ENCODE assay signal across 8 cellular contexts in genomic region chr7:36312064-36312914, GRCh38.
DNase-seq lines count a peak whose midpoint lies in the region; ATAC-seq and TF ChIP-seq lines count a peak whose summit lies in the region.

No MANE protein-coding gene starts in this region.

- H3K27ac ChIP-seq in CD4-positive, CD25-positive, alpha-beta regulatory T cell (ENCODE audit: insufficient read depth, low read length, poor library complexity, severe bottlenecking): no peak overlapping the region
- no peak overlapping the region for H3K27ac ChIP-seq in GM23338 (ENCODE audit: low read depth)
- no peak overlapping the region for H3K27ac ChIP-seq in left lung

- H3K4me3 ChIP-seq in CD4-positive, CD25-positive, alpha-beta regulatory T cell (ENCODE audit: low read depth, low read length): no peak overlapping the region
- H3K4me3 ChIP-seq in GM23338 (no peak overlapping the region), left lung (no peak overlapping the region)

- H3K4me1 Mint-ChIP-seq in CD4-positive, CD25-positive, alpha-beta regulatory T cell: peaks cover 0 to 3% (median 0%) of the 10 kb centered on the region in 4 donors
- H3K4me1 Mint-ChIP-seq in GM23338: peaks cover 8% of the 10 kb centered on the region
- H3K4me1 Mint-ChIP-seq in activated CD4-positive, alpha-beta T cell treated with anti-CD3 and anti-CD28 coated beads, Interleukin-2, amount 10 ng/mL, durations not matched to agents 24 days and 14 days: peaks cover 7% of the 10 kb centered on the region

- H3K36me3 Mint-ChIP-seq in CD4-positive, CD25-positive, alpha-beta regulatory T cell: no peaks in the 10 kb centered on the region
- no peaks in the 10 kb centered on the region for H3K36me3 Mint-ChIP-seq in GM23338 (ENCODE audit: low read depth)
- H3K36me3 Mint-ChIP-seq in activated CD4-positive, alpha-beta T cell treated with anti-CD3 and anti-CD28 coated beads, Interleukin-2, amount 10 ng/mL, durations not matched to agents 24 days and 14 days (ENCODE audit: low read depth): no peaks in the 10 kb centered on the region

- TF ChIP-seq POLR2A in GM18505 (IDR thresholded peaks at IDR 0.05; ENCODE audit: borderline replicate concordance, extremely low read depth, insufficient read depth, insufficient read length): no peak

- intact Hi-C loops in activated CD4-positive, alpha-beta T cell treated with anti-CD3 and anti-CD28 coated beads, Interleukin-2, amount 10 ng/mL, durations not matched to agents 24 days and 14 days (cut with micrococcal nuclease): no loop called here
- intact Hi-C loops in left lung (cut with DNase I): no loop called here

- H3K9me2 ChIP-seq in GM23338 (ENCODE audit: insufficient read depth): no peaks in the 10 kb centered on the region

- TF ChIP-seq CTCF in GM23338 (conservative IDR thresholded peaks at IDR 0.05; ENCODE audit: low read depth in 2 of 2) (peak; percentile 65 to 67), left lung (IDR thresholded peaks at IDR 0.05) (no peak)

- no peaks in the 10 kb centered on the region for H3K9me3 ChIP-seq in CD4-positive, CD25-positive, alpha-beta regulatory T cell (ENCODE audit: control insufficient read depth in 2 of 2, low read length in 2 of 2)
- no peaks in the 10 kb centered on the region for H3K9me3 ChIP-seq in left lung

- no peak overlapping the region for H2AFZ ChIP-seq in GM23338

- H3K4me1 ChIP-seq in CD4-positive, CD25-positive, alpha-beta regulatory T cell (ENCODE audit: control insufficient read depth, insufficient read depth, low read length, poor library complexity, severe bottlenecking): no peaks in the 10 kb centered on the region
- H3K4me1 ChIP-seq in GM23338 (ENCODE audit: insufficient read depth) (no peaks in the 10 kb centered on the region), left lung (peaks cover 4 to 5% of the 10 kb centered on the region in 2 donors)

- ATAC-seq in CD4-positive, CD25-positive, alpha-beta regulatory T cell (ENCODE audit: low read depth in 2 of 2): peak; percentile 69
- ATAC-seq in GM23338 (peak; percentile 78), left lung (peak; percentile 91), GM18505 (IDR thresholded peaks at IDR 0.05; ENCODE audit: unreplicated experiment) (no peak), GM19328 (IDR thresholded peaks at IDR 0.05; ENCODE audit: unreplicated experiment) (no peak)

- no peaks in the 10 kb centered on the region for H3K27me3 Mint-ChIP-seq in CD4-positive, CD25-positive, alpha-beta regulatory T cell
- H3K27me3 Mint-ChIP-seq in GM23338 (ENCODE audit: insufficient read depth, low read depth, poor library complexity): peaks cover 5% of the 10 kb centered on the region
- no peaks in the 10 kb centered on the region for H3K27me3 Mint-ChIP-seq in activated CD4-positive, alpha-beta T cell treated with anti-CD3 and anti-CD28 coated beads, Interleukin-2, amount 10 ng/mL, durations not matched to agents 24 days and 14 days

- H3K9me3 Mint-ChIP-seq in CD4-positive, CD25-positive, alpha-beta regulatory T cell: no peaks in the 10 kb centered on the region
- no peaks in the 10 kb centered on the region for H3K9me3 Mint-ChIP-seq in GM23338
- no peaks in the 10 kb centered on the region for H3K9me3 Mint-ChIP-seq in activated CD4-positive, alpha-beta T cell treated with anti-CD3 and anti-CD28 coated beads, Interleukin-2, amount 10 ng/mL, durations not matched to agents 24 days and 14 days

- no peaks in the 10 kb centered on the region for H3K79me2 ChIP-seq in GM23338 (replicated peaks; ENCODE audit: insufficient read depth)

- no peak overlapping the region for H3K4me2 ChIP-seq in GM23338

- peak in 2 of 3 donors; percentile 32 to 35 for DNase-seq in CD4-positive, CD25-positive, alpha-beta regulatory T cell
- peak; percentile 83 for DNase-seq in GM23338 (ENCODE audit: low spot score)
- peak; percentile 67 for DNase-seq in activated CD4-positive, alpha-beta T cell treated with anti-CD3 and anti-CD28 coated beads, Interleukin-2, amount 10 ng/mL, durations not matched to agents 24 days and 14 days
- no peak for DNase-seq in left lung
- no peak for DNase-seq in NCI-H524 treated with DMSO at 0.1 percent for 48 hours (lab: John Stamatoyannopoulos, UW)
- no peak for DNase-seq in T-helper 9 cell

- H3K4me3 Mint-ChIP-seq in CD4-positive, CD25-positive, alpha-beta regulatory T cell: no peak overlapping the region
- H3K4me3 Mint-ChIP-seq in GM23338: no peak overlapping the region
- H3K4me3 Mint-ChIP-seq in activated CD4-positive, alpha-beta T cell treated with anti-CD3 and anti-CD28 coated beads, Interleukin-2, amount 10 ng/mL, durations not matched to agents 24 days and 14 days: no peak overlapping the region

- no peaks in the 10 kb centered on the region for H3F3A ChIP-seq in GM23338 (replicated peaks; ENCODE audit: low read depth)

- H4K20me1 ChIP-seq in GM23338 (replicated peaks; ENCODE audit: insufficient read depth): no peaks in the 10 kb centered on the region

- no peaks in the 10 kb centered on the region for H3K27me3 ChIP-seq in CD4-positive, CD25-positive, alpha-beta regulatory T cell (ENCODE audit: control insufficient read depth, insufficient read depth, low read length)
- H3K27me3 ChIP-seq in GM23338 (ENCODE audit: insufficient read depth): no peaks in the 10 kb centered on the region
- H3K27me3 ChIP-seq in left lung: no peaks in the 10 kb centered on the region

- H3K36me3 ChIP-seq in CD4-positive, CD25-positive, alpha-beta regulatory T cell (ENCODE audit: control insufficient read depth, insufficient read depth, low read length): no peaks in the 10 kb centered on the region
- no peaks in the 10 kb centered on the region for H3K36me3 ChIP-seq in GM23338 (ENCODE audit: insufficient read depth)
- H3K36me3 ChIP-seq in left lung: no peaks in the 10 kb centered on the region

- H3K27ac Mint-ChIP-seq in CD4-positive, CD25-positive, alpha-beta regulatory T cell: peak overlapping the region in 1 of 3 donors; percentile 64
- no peak overlapping the region for H3K27ac Mint-ChIP-seq in GM23338
- no peak overlapping the region for H3K27ac Mint-ChIP-seq in activated CD4-positive, alpha-beta T cell treated with anti-CD3 and anti-CD28 coated beads, Interleukin-2, amount 10 ng/mL, durations not matched to agents 24 days and 14 days

TF ChIP-seq in GM23338, 12 proteins besides CTCF, POLR2A, EP300 and RAD21 (continues in another document):
- no peak for TF ChIP-seq ZNF114 (CRISPR knock-in tag; IDR thresholded peaks at IDR 0.05)
- no peak for TF ChIP-seq REST (IDR thresholded peaks at IDR 0.05; ENCODE audit: unreplicated experiment)

Comparison
In these comparisons a context has a peak if more than half of its experiments do, and no peak if none do; other contexts are left out.
1. ATAC-seq: peak in CD4-positive, CD25-positive, alpha-beta regulatory T cell (2 of 2), GM23338 (single experiment) and left lung (single experiment); none in GM18505 (single experiment) and GM19328 (single experiment).
2. DNase-seq: peak in CD4-positive, CD25-positive, alpha-beta regulatory T cell (2 of 3), GM23338 (single experiment) and activated CD4-positive, alpha-beta T cell treated with anti-CD3 and anti-CD28 coated beads, Interleukin-2, amount 10 ng/mL, durations not matched to agents 24 days and 14 days (single experiment); none in left lung (0 of 2), NCI-H524 treated with DMSO at 0.1 percent for 48 hours (single experiment) and T-helper 9 cell (single experiment).
3. CTCF ChIP-seq: peak in GM23338 (2 of 2); none in left lung (0 of 2).